In the genomic region with DNA sequence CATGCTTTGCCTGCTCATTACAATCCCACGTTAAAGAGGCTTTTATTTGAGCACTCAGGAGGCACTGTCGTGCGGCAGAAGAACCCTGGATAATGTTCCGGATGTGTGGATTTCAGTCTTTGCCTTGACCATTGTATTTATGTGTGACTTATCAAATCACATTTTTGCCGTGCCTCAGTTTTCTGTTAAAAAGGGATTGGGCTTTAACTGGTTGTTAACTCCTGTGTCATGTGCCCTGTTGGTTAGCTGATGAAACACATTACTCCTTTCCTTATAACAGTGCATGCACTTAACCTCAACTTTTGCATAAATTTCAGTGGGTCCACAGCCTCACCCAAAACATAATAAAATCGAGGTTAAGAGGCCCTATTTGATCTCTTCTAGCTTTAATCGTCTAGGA, we compare ENCODE assay signal across 14 cellular contexts. TPM values are rescaled to one million over a fixed set of nuclear protein-coding genes. Genes with fewer than 3 reads are reported as not detected.
DNase-seq lines count a peak whose midpoint lies in the region; ATAC-seq and TF ChIP-seq lines count a peak whose summit lies in the region.
"Had no signal": no experiment of that assay in that cellular context is flagged by ENCODE, and none has a peak within 500 bp of the region (broad histone marks: within the 10 kb centered on the region; RNA-seq: fewer than 3 reads in every experiment).

No MANE protein-coding gene starts in this region.

- ATAC-seq in GM18907 (IDR thresholded peaks at IDR 0.05; ENCODE audit: unreplicated experiment) (peak; percentile 75), GM21619 (IDR thresholded peaks at IDR 0.05; ENCODE audit: unreplicated experiment) (peak; percentile 65), HG03280 (IDR thresholded peaks at IDR 0.05; ENCODE audit: unreplicated experiment) (peak; percentile 64)
- ATAC-seq: left colon, right lobe of liver had no signal

- H3K4me2 ChIP-seq in smooth muscle cell: no peak overlapping the region

- 55% methylated on average over 7 of the region's 7 CpGs for WGBS in smooth muscle cell (ENCODE audit: low lambda C conversion rate)

- TF ChIP-seq CTCF in epithelial cell of proximal tubule (conservative IDR thresholded peaks at IDR 0.05; ENCODE audit: low read depth, low read length): no peak
- TF ChIP-seq CTCF in smooth muscle cell (IDR thresholded peaks at IDR 0.05; ENCODE audit: borderline replicate concordance, insufficient read depth, poor library complexity, severe bottlenecking): no peak

- H3K4me1 ChIP-seq in smooth muscle cell (ENCODE audit: low read depth): peaks cover 22% of the 10 kb centered on the region
- H3K4me1 ChIP-seq: breast epithelium, right lobe of liver had no signal

- H3K9ac ChIP-seq in smooth muscle cell (ENCODE audit: low read depth): no peak overlapping the region

- no peaks in the 10 kb centered on the region for H3K27me3 ChIP-seq in smooth muscle cell (ENCODE audit: low read depth)
- H3K27me3 ChIP-seq: breast epithelium, right lobe of liver had no signal

- no peaks in the 10 kb centered on the region for H3K36me3 ChIP-seq in smooth muscle cell (ENCODE audit: low read depth)
- H3K36me3 ChIP-seq: breast epithelium, right lobe of liver had no signal

- H3K27ac ChIP-seq in smooth muscle cell (ENCODE audit: low read depth): no peak overlapping the region
- H3K27ac ChIP-seq: breast epithelium, right lobe of liver had no signal

- H2AFZ ChIP-seq in smooth muscle cell (ENCODE audit: low read depth): no peak overlapping the region

- H4K20me1 ChIP-seq in smooth muscle cell (ENCODE audit: low read depth): no peaks in the 10 kb centered on the region

- H3K79me2 ChIP-seq in smooth muscle cell (ENCODE audit: low read depth): no peaks in the 10 kb centered on the region

- no peaks in the 10 kb centered on the region for H3F3A ChIP-seq in smooth muscle cell (ENCODE audit: low read depth)

- DNase-seq in epithelial cell of proximal tubule (ENCODE audit: low read depth) (peak; percentile 55), cerebellum (ENCODE audit: low spot score) (no peak), smooth muscle cell (lab: John Stamatoyannopoulos, UW; ENCODE audit: unreplicated experiment) (no peak), kidney glomerular epithelial cell (lab: John Stamatoyannopoulos, UW) (no peak)
- DNase-seq: C1 segment of cervical spinal cord, glutamatergic neuron, left colon, NCI-H187, nephron progenitor cell, right lobe of liver had no signal

- H3K4me3 ChIP-seq in epithelial cell of proximal tubule (ENCODE audit: low read depth, low read length): no peak overlapping the region
- no peak overlapping the region for H3K4me3 ChIP-seq in smooth muscle cell
- H3K4me3 ChIP-seq: breast epithelium, right lobe of liver had no signal

- H3K9me3 ChIP-seq in smooth muscle cell (replicated peaks; ENCODE audit: low read depth): no peaks in the 10 kb centered on the region
- H3K9me3 ChIP-seq: breast epithelium, right lobe of liver had no signal

RNA-seq across cellular contexts. Expression of a gene that starts 52.7 kb away (rescaled TPM):
- total RNA-seq in epithelial cell of proximal tubule (10.0 and 19.5 TPM in 2 replicates), cerebellum (85.8 TPM), smooth muscle cell (31.4 and 42.5 TPM in 2 replicates)
- 4.4 and 4.5 TPM in 2 replicates for polyA plus RNA-seq in smooth muscle cell
